1 cellular context compared by ENCODE assay signal in the genomic region with DNA sequence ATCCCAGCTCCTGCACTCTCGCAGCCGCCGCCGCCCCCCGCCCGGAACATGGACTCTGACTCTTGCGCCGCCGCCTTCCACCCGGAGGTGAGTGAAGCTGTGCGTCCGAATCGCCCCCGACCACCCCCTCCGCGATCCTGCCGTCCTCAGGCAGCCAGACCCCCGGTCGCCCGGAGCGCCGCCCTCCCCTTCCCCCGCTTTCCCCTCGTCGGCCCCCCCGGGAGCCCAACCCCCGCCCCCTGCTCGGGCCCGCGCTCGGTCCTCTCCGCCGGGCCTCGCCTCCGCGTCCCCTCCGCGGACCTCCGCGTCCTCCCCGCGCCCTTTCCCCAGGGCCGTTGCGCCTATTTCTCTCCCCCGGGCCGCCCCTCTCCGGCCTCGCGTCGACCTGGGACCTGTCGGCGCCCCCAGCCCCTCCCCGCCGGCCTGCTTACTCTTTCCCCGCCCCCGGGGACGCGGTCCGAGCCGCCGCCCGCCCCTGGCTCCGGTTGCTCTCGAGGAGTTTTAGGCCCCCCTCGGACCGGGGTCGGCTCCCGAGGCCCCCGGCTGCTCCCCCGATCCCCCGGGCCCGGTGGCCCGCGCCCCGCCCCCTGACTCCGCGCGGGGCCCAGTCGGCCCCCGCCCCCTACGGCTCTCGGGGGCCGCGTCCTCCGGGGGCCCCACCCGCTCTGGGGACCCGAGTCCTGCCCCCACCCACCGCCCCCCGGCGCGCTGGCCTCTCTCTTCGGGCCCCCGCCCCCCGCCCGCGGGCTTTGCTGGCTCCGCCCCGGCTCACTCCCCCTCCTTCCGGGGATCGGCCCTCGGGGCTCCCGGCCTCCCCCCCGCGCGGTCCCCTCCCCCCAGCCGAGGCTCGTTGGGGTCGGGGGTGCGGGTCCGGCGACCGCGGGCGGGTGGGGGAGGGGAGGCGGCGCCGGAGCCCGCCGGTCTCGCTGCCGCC.
A peak's percentile ranks its signal among the peaks of the same experiment; 100 is the strongest.
TF ChIP-seq lines count a peak whose summit lies in the region.

No MANE protein-coding gene starts in this region.

TF ChIP-seq in K562, 482 proteins besides CTCF, POLR2A, EP300 and RAD21 (continues in another document):
- TF ChIP-seq ZBTB1 (CRISPR knock-in tag; IDR thresholded peaks at IDR 0.05; ENCODE audit: borderline replicate concordance, low read depth), result no peak
- no peak for TF ChIP-seq LARP7 (IDR thresholded peaks at IDR 0.05)
- TF ChIP-seq RBM22 (IDR thresholded peaks at IDR 0.05; ENCODE audit: low read depth, low read length, poor library complexity, severe bottlenecking), result no peak
- TF ChIP-seq TGIF2 (CRISPR knock-in tag; IDR thresholded peaks at IDR 0.05), result no peak
- TF ChIP-seq ZBTB7A (IDR thresholded peaks at IDR 0.05; ENCODE audit: borderline replicate concordance, control insufficient read depth, low read depth, low read length), result peak; percentile 87
- TF ChIP-seq BDP1 (IDR thresholded peaks at IDR 0.05; ENCODE audit: insufficient read depth, insufficient read length), result no peak
- TF ChIP-seq NR2C2 (CRISPR knock-in tag; IDR thresholded peaks at IDR 0.05), result no peak
- no peak for TF ChIP-seq NR2C2 (tag; IDR thresholded peaks at IDR 0.05)
- TF ChIP-seq, protein P1, sequence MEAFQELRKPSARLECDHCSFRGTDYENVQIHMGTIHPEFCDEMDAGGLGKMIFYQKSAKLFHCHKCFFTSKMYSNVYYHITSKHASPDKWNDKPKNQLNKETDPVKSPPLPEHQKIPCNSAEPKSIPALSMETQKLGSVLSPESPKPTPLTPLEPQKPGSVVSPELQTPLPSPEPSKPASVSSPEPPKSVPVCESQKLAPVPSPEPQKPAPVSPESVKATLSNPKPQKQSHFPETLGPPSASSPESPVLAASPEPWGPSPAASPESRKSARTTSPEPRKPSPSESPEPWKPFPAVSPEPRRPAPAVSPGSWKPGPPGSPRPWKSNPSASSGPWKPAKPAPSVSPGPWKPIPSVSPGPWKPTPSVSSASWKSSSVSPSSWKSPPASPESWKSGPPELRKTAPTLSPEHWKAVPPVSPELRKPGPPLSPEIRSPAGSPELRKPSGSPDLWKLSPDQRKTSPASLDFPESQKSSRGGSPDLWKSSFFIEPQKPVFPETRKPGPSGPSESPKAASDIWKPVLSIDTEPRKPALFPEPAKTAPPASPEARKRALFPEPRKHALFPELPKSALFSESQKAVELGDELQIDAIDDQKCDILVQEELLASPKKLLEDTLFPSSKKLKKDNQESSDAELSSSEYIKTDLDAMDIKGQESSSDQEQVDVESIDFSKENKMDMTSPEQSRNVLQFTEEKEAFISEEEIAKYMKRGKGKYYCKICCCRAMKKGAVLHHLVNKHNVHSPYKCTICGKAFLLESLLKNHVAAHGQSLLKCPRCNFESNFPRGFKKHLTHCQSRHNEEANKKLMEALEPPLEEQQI (IDR thresholded peaks at IDR 0.05), result no peak
- TF ChIP-seq, protein P2, sequence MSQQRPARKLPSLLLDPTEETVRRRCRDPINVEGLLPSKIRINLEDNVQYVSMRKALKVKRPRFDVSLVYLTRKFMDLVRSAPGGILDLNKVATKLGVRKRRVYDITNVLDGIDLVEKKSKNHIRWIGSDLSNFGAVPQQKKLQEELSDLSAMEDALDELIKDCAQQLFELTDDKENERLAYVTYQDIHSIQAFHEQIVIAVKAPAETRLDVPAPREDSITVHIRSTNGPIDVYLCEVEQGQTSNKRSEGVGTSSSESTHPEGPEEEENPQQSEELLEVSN (IDR thresholded peaks at IDR 0.05; ENCODE audit: borderline replicate concordance in 1 of 2, extremely low read depth in 1 of 2, insufficient read depth in 1 of 2, insufficient read length in 1 of 2, low read depth in 1 of 2, low read length in 1 of 2, poor library complexity in 1 of 2, severe bottlenecking in 1 of 2), result peak in 1 of 2 experiments; percentile 13
- 0 out of 2 replicates have a peak, but pooled peaks have one; percentile 30 for TF ChIP-seq GABPA (tag; conservative IDR thresholded peaks at IDR 0.05; ENCODE audit: low read depth)
- peak; percentile 69 for TF ChIP-seq CHD1 (IDR thresholded peaks at IDR 0.05; ENCODE audit: low read length)
- 0 out of 2 replicates have a peak, but pooled peaks have one; percentile 2 for TF ChIP-seq ZNF584 (CRISPR knock-in tag; IDR thresholded peaks at IDR 0.05; ENCODE audit: low read depth)
- peak in 1 of 2 experiments; percentile 55; a peak in 1 of 4 replicates for TF ChIP-seq SIN3A (IDR thresholded peaks at IDR 0.05; ENCODE audit: borderline replicate concordance in 2 of 2, control insufficient read depth in 1 of 2, low read depth in 2 of 2, low read length in 2 of 2)
- no peak for TF ChIP-seq POLR3A (IDR thresholded peaks at IDR 0.05; ENCODE audit: borderline replicate concordance, extremely low read depth, insufficient read depth, insufficient read length)
- TF ChIP-seq RBFOX2 (IDR thresholded peaks at IDR 0.05; ENCODE audit: low read depth, low read length), result peak; percentile 66
- no peak for TF ChIP-seq ZNF311 (CRISPR knock-in tag; IDR thresholded peaks at IDR 0.05)
- TF ChIP-seq, protein P3, sequence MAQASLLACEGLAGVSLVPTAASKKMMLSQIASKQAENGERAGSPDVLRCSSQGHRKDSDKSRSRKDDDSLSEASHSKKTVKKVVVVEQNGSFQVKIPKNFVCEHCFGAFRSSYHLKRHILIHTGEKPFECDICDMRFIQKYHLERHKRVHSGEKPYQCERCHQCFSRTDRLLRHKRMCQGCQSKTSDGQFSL (CRISPR knock-in tag; IDR thresholded peaks at IDR 0.05), result no peak
- TF ChIP-seq, protein P3 (tag; IDR thresholded peaks at IDR 0.05), result peak in 1 of 2 experiments; percentile 7; a peak in 1 of 4 replicates
- TF ChIP-seq ZNF76 (CRISPR knock-in tag; IDR thresholded peaks at IDR 0.05; ENCODE audit: borderline replicate concordance), result no peak
- TF ChIP-seq, protein P4, sequence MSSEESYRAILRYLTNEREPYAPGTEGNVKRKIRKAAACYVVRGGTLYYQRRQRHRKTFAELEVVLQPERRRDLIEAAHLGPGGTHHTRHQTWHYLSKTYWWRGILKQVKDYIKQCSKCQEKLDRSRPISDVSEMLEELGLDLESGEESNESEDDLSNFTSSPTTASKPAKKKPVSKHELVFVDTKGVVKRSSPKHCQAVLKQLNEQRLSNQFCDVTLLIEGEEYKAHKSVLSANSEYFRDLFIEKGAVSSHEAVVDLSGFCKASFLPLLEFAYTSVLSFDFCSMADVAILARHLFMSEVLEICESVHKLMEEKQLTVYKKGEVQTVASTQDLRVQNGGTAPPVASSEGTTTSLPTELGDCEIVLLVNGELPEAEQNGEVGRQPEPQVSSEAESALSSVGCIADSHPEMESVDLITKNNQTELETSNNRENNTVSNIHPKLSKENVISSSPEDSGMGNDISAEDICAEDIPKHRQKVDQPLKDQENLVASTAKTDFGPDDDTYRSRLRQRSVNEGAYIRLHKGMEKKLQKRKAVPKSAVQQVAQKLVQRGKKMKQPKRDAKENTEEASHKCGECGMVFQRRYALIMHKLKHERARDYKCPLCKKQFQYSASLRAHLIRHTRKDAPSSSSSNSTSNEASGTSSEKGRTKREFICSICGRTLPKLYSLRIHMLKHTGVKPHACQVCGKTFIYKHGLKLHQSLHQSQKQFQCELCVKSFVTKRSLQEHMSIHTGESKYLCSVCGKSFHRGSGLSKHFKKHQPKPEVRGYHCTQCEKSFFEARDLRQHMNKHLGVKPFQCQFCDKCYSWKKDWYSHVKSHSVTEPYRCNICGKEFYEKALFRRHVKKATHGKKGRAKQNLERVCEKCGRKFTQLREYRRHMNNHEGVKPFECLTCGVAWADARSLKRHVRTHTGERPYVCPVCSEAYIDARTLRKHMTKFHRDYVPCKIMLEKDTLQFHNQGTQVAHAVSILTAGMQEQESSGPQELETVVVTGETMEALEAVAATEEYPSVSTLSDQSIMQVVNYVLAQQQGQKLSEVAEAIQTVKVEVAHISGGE (CRISPR knock-in tag; IDR thresholded peaks at IDR 0.05), result peak in 1 of 3 experiments; percentile 30; a peak in 1 of 6 replicates
- TF ChIP-seq, protein P5, sequence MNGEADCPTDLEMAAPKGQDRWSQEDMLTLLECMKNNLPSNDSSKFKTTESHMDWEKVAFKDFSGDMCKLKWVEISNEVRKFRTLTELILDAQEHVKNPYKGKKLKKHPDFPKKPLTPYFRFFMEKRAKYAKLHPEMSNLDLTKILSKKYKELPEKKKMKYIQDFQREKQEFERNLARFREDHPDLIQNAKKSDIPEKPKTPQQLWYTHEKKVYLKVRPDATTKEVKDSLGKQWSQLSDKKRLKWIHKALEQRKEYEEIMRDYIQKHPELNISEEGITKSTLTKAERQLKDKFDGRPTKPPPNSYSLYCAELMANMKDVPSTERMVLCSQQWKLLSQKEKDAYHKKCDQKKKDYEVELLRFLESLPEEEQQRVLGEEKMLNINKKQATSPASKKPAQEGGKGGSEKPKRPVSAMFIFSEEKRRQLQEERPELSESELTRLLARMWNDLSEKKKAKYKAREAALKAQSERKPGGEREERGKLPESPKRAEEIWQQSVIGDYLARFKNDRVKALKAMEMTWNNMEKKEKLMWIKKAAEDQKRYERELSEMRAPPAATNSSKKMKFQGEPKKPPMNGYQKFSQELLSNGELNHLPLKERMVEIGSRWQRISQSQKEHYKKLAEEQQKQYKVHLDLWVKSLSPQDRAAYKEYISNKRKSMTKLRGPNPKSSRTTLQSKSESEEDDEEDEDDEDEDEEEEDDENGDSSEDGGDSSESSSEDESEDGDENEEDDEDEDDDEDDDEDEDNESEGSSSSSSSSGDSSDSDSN (IDR thresholded peaks at IDR 0.05; ENCODE audit: borderline replicate concordance in 1 of 2, low read depth in 2 of 2, low read length in 2 of 2), result peak in 1 of 2 experiments; percentile 71; a peak in 2 of 4 replicates
- TF ChIP-seq, protein P6, sequence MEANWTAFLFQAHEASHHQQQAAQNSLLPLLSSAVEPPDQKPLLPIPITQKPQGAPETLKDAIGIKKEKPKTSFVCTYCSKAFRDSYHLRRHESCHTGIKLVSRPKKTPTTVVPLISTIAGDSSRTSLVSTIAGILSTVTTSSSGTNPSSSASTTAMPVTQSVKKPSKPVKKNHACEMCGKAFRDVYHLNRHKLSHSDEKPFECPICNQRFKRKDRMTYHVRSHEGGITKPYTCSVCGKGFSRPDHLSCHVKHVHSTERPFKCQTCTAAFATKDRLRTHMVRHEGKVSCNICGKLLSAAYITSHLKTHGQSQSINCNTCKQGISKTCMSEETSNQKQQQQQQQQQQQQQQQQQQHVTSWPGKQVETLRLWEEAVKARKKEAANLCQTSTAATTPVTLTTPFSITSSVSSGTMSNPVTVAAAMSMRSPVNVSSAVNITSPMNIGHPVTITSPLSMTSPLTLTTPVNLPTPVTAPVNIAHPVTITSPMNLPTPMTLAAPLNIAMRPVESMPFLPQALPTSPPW (CRISPR knock-in tag; IDR thresholded peaks at IDR 0.05), result peak; percentile 96
- peak; percentile 33 for TF ChIP-seq TAF1 (IDR thresholded peaks at IDR 0.05; ENCODE audit: control insufficient read depth, extremely low read depth, insufficient read depth, low read length, severe bottlenecking)
- TF ChIP-seq, protein P7, sequence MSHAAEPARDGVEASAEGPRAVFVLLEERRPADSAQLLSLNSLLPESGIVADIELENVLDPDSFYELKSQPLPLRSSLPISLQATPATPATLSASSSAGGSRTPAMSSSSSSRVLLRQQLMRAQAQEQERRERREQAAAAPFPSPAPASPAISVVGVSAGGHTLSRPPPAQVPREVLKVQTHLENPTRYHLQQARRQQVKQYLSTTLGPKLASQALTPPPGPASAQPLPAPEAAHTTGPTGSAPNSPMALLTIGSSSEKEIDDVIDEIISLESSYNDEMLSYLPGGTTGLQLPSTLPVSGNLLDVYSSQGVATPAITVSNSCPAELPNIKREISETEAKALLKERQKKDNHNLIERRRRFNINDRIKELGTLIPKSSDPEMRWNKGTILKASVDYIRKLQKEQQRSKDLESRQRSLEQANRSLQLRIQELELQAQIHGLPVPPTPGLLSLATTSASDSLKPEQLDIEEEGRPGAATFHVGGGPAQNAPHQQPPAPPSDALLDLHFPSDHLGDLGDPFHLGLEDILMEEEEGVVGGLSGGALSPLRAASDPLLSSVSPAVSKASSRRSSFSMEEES (CRISPR knock-in tag; IDR thresholded peaks at IDR 0.05), result no peak
- TF ChIP-seq HNRNPUL1 (IDR thresholded peaks at IDR 0.05; ENCODE audit: low read length), result no peak
- no peak for TF ChIP-seq ZNF77 (CRISPR knock-in tag; IDR thresholded peaks at IDR 0.05)
- no peak for TF ChIP-seq C11orf30 (IDR thresholded peaks at IDR 0.05; ENCODE audit: low read depth)
- TF ChIP-seq FOXM1 (IDR thresholded peaks at IDR 0.05; ENCODE audit: low read depth), result no peak
- TF ChIP-seq FOXM1 (CRISPR knock-in tag; IDR thresholded peaks at IDR 0.05; ENCODE audit: low read depth), result no peak
- 0 out of 4 replicates have a peak, but pooled peaks of 1 of the 2 experiments have one; percentile 25 for TF ChIP-seq KDM4B (IDR thresholded peaks at IDR 0.05; ENCODE audit: borderline replicate concordance in 2 of 2, low read depth in 1 of 2)
- no peak for TF ChIP-seq ADNP (tag; IDR thresholded peaks at IDR 0.05)
- no peak for TF ChIP-seq HNRNPK (IDR thresholded peaks at IDR 0.05; ENCODE audit: low read depth, low read length, poor library complexity, severe bottlenecking)
- TF ChIP-seq TARDBP (IDR thresholded peaks at IDR 0.05), result no peak
- TF ChIP-seq PHF8 (IDR thresholded peaks at IDR 0.05; ENCODE audit: borderline replicate concordance, low read length), result peak; percentile 24; the same call in 1 of the 2 replicates
- TF ChIP-seq SIN3B (IDR thresholded peaks at IDR 0.05; ENCODE audit: low read depth), result no peak
- peak; percentile 23 for TF ChIP-seq RBBP5 (IDR thresholded peaks at IDR 0.05; ENCODE audit: borderline replicate concordance, insufficient read depth, low read length, poor library complexity, severe bottlenecking)
- no peak for TF ChIP-seq BHLHE40 (IDR thresholded peaks at IDR 0.05; ENCODE audit: low read length)
- no peak for TF ChIP-seq RFX1 (IDR thresholded peaks at IDR 0.05)
- peak; percentile 1; the same call in 1 of the 2 replicates for TF ChIP-seq CREM (IDR thresholded peaks at IDR 0.05; ENCODE audit: low read depth)
- no peak for TF ChIP-seq JUN (IDR thresholded peaks at IDR 0.05; ENCODE audit: borderline replicate concordance, low read depth, low read length)
- TF ChIP-seq JUN (CRISPR knock-in tag; IDR thresholded peaks at IDR 0.05; ENCODE audit: borderline replicate concordance), result 0 out of 2 replicates have a peak, but pooled peaks have one; percentile 21
- no peak for TF ChIP-seq ZNF347 (CRISPR knock-in tag; IDR thresholded peaks at IDR 0.05; ENCODE audit: low read depth)
- TF ChIP-seq HEY1 (CRISPR knock-in tag; IDR thresholded peaks at IDR 0.05; ENCODE audit: borderline replicate concordance), result no peak
- peak; percentile 13 for TF ChIP-seq FUS (optimal IDR thresholded peaks at IDR 0.05; ENCODE audit: low read depth, low read length)
- TF ChIP-seq ZFP1 (CRISPR knock-in tag; IDR thresholded peaks at IDR 0.05), result no peak
- TF ChIP-seq SRSF3 (IDR thresholded peaks at IDR 0.05; ENCODE audit: insufficient read depth, low read length), result no peak
- TF ChIP-seq PHF20 (IDR thresholded peaks at IDR 0.05; ENCODE audit: partially characterized antibody), result no peak
